Comparison of ENCODE assay signal across 18 cellular contexts in genomic region chr16:82703156-82703555, GRCh38.
DNase-seq lines count a peak whose midpoint lies in the region; ATAC-seq and TF ChIP-seq lines count a peak whose summit lies in the region.
"Had no signal": no experiment of that assay in that cellular context is flagged by ENCODE, and none has a peak within 500 bp of the region (broad histone marks: within the 10 kb centered on the region; RNA-seq: fewer than 3 reads in every experiment).

No MANE protein-coding gene starts in this region.

- no peak overlapping the region for H3K9ac ChIP-seq in mesenchymal stem cell (ENCODE audit: low read length)

- peaks cover 21% of the 10 kb centered on the region for H3K79me1 ChIP-seq in mesenchymal stem cell (replicated peaks; ENCODE audit: low read length, poor library complexity, severe bottlenecking)

- H2AFZ ChIP-seq in mesenchymal stem cell (ENCODE audit: low read depth, low read length): no peak overlapping the region

- H2BK15ac ChIP-seq in mesenchymal stem cell (ENCODE audit: low read depth, poor library complexity, severe bottlenecking): no peak overlapping the region

- no peak overlapping the region for H3K23ac ChIP-seq in mesenchymal stem cell (ENCODE audit: low read length in 2 of 2)

- no peak overlapping the region for H3K27ac ChIP-seq in mesenchymal stem cell (ENCODE audit: low read length, poor library complexity, severe bottlenecking)
- H3K27ac ChIP-seq: 22Rv1, A549 had no signal

- no peak for TF ChIP-seq CTCF in GM10266 (IDR thresholded peaks at IDR 0.05; ENCODE audit: control insufficient read depth, insufficient read depth, low read depth, missing control alignments)

- H3K4me3 ChIP-seq in mesenchymal stem cell (ENCODE audit: insufficient read depth in 1 of 2, low read depth in 1 of 2, low read length in 2 of 2): no peak overlapping the region
- H3K4me3 ChIP-seq: A549 had no signal

- no peak overlapping the region for H2AK5ac ChIP-seq in mesenchymal stem cell (ENCODE audit: low read length, severe bottlenecking)

- no peak overlapping the region for H3K4me2 ChIP-seq in mesenchymal stem cell (ENCODE audit: low read length, poor library complexity, severe bottlenecking)
- H3K4me2 ChIP-seq: A549 had no signal

- peak overlapping the region in 1 of 2 experiments; percentile 67 for H3K18ac ChIP-seq in mesenchymal stem cell (ENCODE audit: low read depth in 1 of 2, low read length in 2 of 2)

- no peaks in the 10 kb centered on the region for H3K9me3 ChIP-seq in mesenchymal stem cell (ENCODE audit: control insufficient read depth, low read length)
- H3K9me3 ChIP-seq: A549 had no signal

- peak; percentile 15 for DNase-seq in NCI-H82 (lab: John Stamatoyannopoulos, UW)
- no peak for DNase-seq in NCI-H82 treated with DMSO at 0.1 percent for 48 hours (lab: John Stamatoyannopoulos, UW; ENCODE audit: unreplicated experiment)
- no peak for DNase-seq in mesenchymal stem cell
- DNase-seq in renal cortical epithelial cell (ENCODE audit: low read depth): peak; percentile 35
- no peak for DNase-seq in GM10266 (ENCODE audit: extremely low spot score)
- no peak for DNase-seq in DMS53 (lab: John Stamatoyannopoulos, UW)
- DNase-seq: C1 segment of cervical spinal cord; CD4-positive, CD25-positive, alpha-beta regulatory T cell; CD8-positive, alpha-beta memory T cell; COR-L47; DMS 273 treated with DMSO at 0.1 percent for 48 hours; GOT3; H7; HFFc6 had no signal

- no peaks in the 10 kb centered on the region for H3K27me3 ChIP-seq in mesenchymal stem cell (ENCODE audit: control insufficient read depth in 1 of 2, insufficient read depth in 1 of 2, low read length in 2 of 2)

- H2BK12ac ChIP-seq in mesenchymal stem cell (ENCODE audit: low read length in 2 of 2): no peak overlapping the region

- peaks cover 11% of the 10 kb centered on the region for H3K4me1 ChIP-seq in mesenchymal stem cell (ENCODE audit: control insufficient read depth, insufficient read depth, low read depth, low read length)
- H3K4me1 ChIP-seq: A549 had no signal

- 97% methylated on average over 2 of the region's 2 CpGs for WGBS in mesenchymal stem cell

- H2BK120ac ChIP-seq in mesenchymal stem cell (ENCODE audit: low read depth, low read length): no peak overlapping the region

- H3K36me3 ChIP-seq in mesenchymal stem cell (ENCODE audit: control insufficient read depth in 1 of 2, insufficient read depth in 2 of 2, low read depth in 1 of 2, low read length in 2 of 2): no peaks in the 10 kb centered on the region

- no peak for ATAC-seq in activated CD4-positive, CD25-positive, alpha-beta regulatory T cell treated with anti-CD3 and anti-CD28 coated beads, Interleukin-2, amount 50 U/mL, for 24 hours
- ATAC-seq: A549, HCT116 had no signal

- no peak overlapping the region for H3K4ac ChIP-seq in mesenchymal stem cell (ENCODE audit: low read depth in 1 of 2, low read length in 2 of 2)

- peak overlapping the region; percentile 16 for H4K91ac ChIP-seq in mesenchymal stem cell (ENCODE audit: low read length)

- no peak overlapping the region for H4K8ac ChIP-seq in mesenchymal stem cell (ENCODE audit: low read length)

- no peak overlapping the region for H3K14ac ChIP-seq in mesenchymal stem cell (ENCODE audit: low read length in 2 of 2)

- H2BK5ac ChIP-seq in mesenchymal stem cell (ENCODE audit: low read depth, low read length, poor library complexity, severe bottlenecking): no peak overlapping the region

Comparison
In these comparisons a context has a peak if more than half of its experiments do, and no peak if none do; other contexts are left out.
1. DNase-seq: peak in NCI-H82 (single experiment) and renal cortical epithelial cell (single experiment); none in NCI-H82 treated with DMSO at 0.1 percent for 48 hours (single experiment), mesenchymal stem cell (single experiment), GM10266 (single experiment) and DMS53 (single experiment).